ENCODE assay signal across 20 cellular contexts in genomic region chr11:55658608-55659007, GRCh38. TPM values are rescaled to one million over a fixed set of nuclear protein-coding genes. Genes with fewer than 3 reads are reported as not detected.
DNase-seq lines count a peak whose midpoint lies in the region; ATAC-seq and TF ChIP-seq lines count a peak whose summit lies in the region.
"Had no signal": no experiment of that assay in that cellular context is flagged by ENCODE, and none has a peak within 500 bp of the region (broad histone marks: within the 10 kb centered on the region; RNA-seq: fewer than 3 reads in every experiment).

No MANE protein-coding gene starts in this region.

- no peak overlapping the region for H3K27ac Mint-ChIP-seq in activated naive CD4-positive, alpha-beta T cell treated with anti-CD3 and anti-CD28 coated beads, Interleukin-2, amount 50 U/mL, for 72 hours
- H3K27ac Mint-ChIP-seq: activated CD8-positive, alpha-beta T cell treated with anti-CD3 and anti-CD28 coated beads for 36 hours; progenitor cell of endocrine pancreas had no signal

- intact Hi-C loops in psoas muscle (cut with DNase I), result no loop called here

- peaks cover 17% of the 10 kb centered on the region in 2 donors for H3K9me3 Mint-ChIP-seq in activated naive CD4-positive, alpha-beta T cell treated with anti-CD3 and anti-CD28 coated beads, Interleukin-2, amount 50 U/mL, for 72 hours
- H3K9me3 Mint-ChIP-seq: activated CD8-positive, alpha-beta T cell treated with anti-CD3 and anti-CD28 coated beads for 36 hours had no signal

- ATAC-seq in GM18502 (IDR thresholded peaks at IDR 0.05; ENCODE audit: poor library complexity, unreplicated experiment), result peak; percentile 44
- ATAC-seq in GM19452 (IDR thresholded peaks at IDR 0.05; ENCODE audit: unreplicated experiment), result peak; percentile 47
- ATAC-seq in HG02678 (IDR thresholded peaks at IDR 0.05; ENCODE audit: unreplicated experiment), result peak; percentile 33
- peak; percentile 50 for ATAC-seq in HG03196 (IDR thresholded peaks at IDR 0.05; ENCODE audit: unreplicated experiment)
- no peak for ATAC-seq in psoas muscle
- ATAC-seq in HG03571 (IDR thresholded peaks at IDR 0.05; ENCODE audit: unreplicated experiment), result no peak
- ATAC-seq in activated naive CD4-positive, alpha-beta T cell treated with anti-CD3 and anti-CD28 coated beads, Interleukin-2, amount 50 U/mL, for 72 hours, result no peak
- ATAC-seq: activated CD8-positive, alpha-beta T cell treated with anti-CD3 and anti-CD28 coated beads for 36 hours; HepG2 had no signal

- 33 to 57% (median 45%) methylated on average over 1 of the region's 1 CpG for whole genome bisulfite sequencing in psoas muscle, 3 donors

- peaks cover 0 to 4% of the 10 kb centered on the region in 2 donors for H3K36me3 Mint-ChIP-seq in activated naive CD4-positive, alpha-beta T cell treated with anti-CD3 and anti-CD28 coated beads, Interleukin-2, amount 50 U/mL, for 72 hours

- H3K9me3 ChIP-seq in psoas muscle, result no peaks in the 10 kb centered on the region
- H3K9me3 ChIP-seq: Caco-2 had no signal

- no peaks in the 10 kb centered on the region for H3K4me1 ChIP-seq in psoas muscle
- H3K4me1 ChIP-seq: Caco-2 had no signal

- no peaks in the 10 kb centered on the region for H3K27me3 ChIP-seq in psoas muscle (ENCODE audit: insufficient read depth in 3 of 3, low read length in 2 of 3)

- no peak overlapping the region for H3K4me3 ChIP-seq in psoas muscle

- DNase-seq in psoas muscle (no peak), GF-D8 (lab: John Stamatoyannopoulos, UW) (no peak)
- no peak for DNase-seq in activated naive CD4-positive, alpha-beta T cell treated with anti-CD3 and anti-CD28 coated beads, Interleukin-2, amount 50 U/mL, for 72 hours (ENCODE audit: low spot score in 2 of 2)
- DNase-seq: activated CD8-positive, alpha-beta T cell treated with anti-CD3 and anti-CD28 coated beads for 36 hours; activated naive CD4-positive, alpha-beta T cell; H7; kidney; NCI-H1092 treated with DMSO at 0.1 percent for 48 hours; NCI-H524 treated with DMSO at 0.1 percent for 48 hours had no signal

- no peaks in the 10 kb centered on the region for H3K36me3 ChIP-seq in psoas muscle (ENCODE audit: insufficient read depth in 1 of 2, low read depth in 1 of 2)

- H3K27ac ChIP-seq in psoas muscle, result no peak overlapping the region

- TF ChIP-seq CTCF in psoas muscle (IDR thresholded peaks at IDR 0.05), result no peak

RNA-seq across cellular contexts. Expression of gene OR4C6, which starts 3.4 kb away (rescaled TPM):
- not detected for total RNA-seq in psoas muscle
- not detected for polyA plus RNA-seq in psoas muscle
- not detected for total RNA-seq in activated naive CD4-positive, alpha-beta T cell treated with anti-CD3 and anti-CD28 coated beads, Interleukin-2, amount 50 U/mL, for 72 hours
- total RNA-seq: activated CD8-positive, alpha-beta T cell treated with anti-CD3 and anti-CD28 coated beads for 36 hours; bronchial epithelial cell; Caco-2; glomerular endothelial cell; H7; HepG2; kidney; mucosa of gallbladder; progenitor cell of endocrine pancreas had no signal
- polyA plus RNA-seq: HepG2 had no signal

RNA-seq across cellular contexts. Expression of gene OR4S2, which starts 10.5 kb away (rescaled TPM):
- total RNA-seq in psoas muscle, result not detected
- not detected for polyA plus RNA-seq in psoas muscle
- total RNA-seq in activated naive CD4-positive, alpha-beta T cell treated with anti-CD3 and anti-CD28 coated beads, Interleukin-2, amount 50 U/mL, for 72 hours, result not detected
- total RNA-seq: activated CD8-positive, alpha-beta T cell treated with anti-CD3 and anti-CD28 coated beads for 36 hours; bronchial epithelial cell; Caco-2; glomerular endothelial cell; H7; HepG2; kidney; mucosa of gallbladder; progenitor cell of endocrine pancreas had no signal
- polyA plus RNA-seq: HepG2 had no signal

RNA-seq across cellular contexts. Expression of gene OR4P4, which starts 23.7 kb away (rescaled TPM):
- total RNA-seq in psoas muscle, result not detected
- polyA plus RNA-seq in psoas muscle, result not detected
- total RNA-seq in activated naive CD4-positive, alpha-beta T cell treated with anti-CD3 and anti-CD28 coated beads, Interleukin-2, amount 50 U/mL, for 72 hours, result not detected
- total RNA-seq: activated CD8-positive, alpha-beta T cell treated with anti-CD3 and anti-CD28 coated beads for 36 hours; bronchial epithelial cell; Caco-2; glomerular endothelial cell; H7; HepG2; kidney; mucosa of gallbladder; progenitor cell of endocrine pancreas had no signal
- polyA plus RNA-seq: HepG2 had no signal

RNA-seq across cellular contexts. Expression of gene OR4C11, which starts 51.2 kb away (rescaled TPM):
- not detected for total RNA-seq in psoas muscle
- polyA plus RNA-seq in psoas muscle, result not detected
- not detected for total RNA-seq in activated naive CD4-positive, alpha-beta T cell treated with anti-CD3 and anti-CD28 coated beads, Interleukin-2, amount 50 U/mL, for 72 hours
- total RNA-seq: activated CD8-positive, alpha-beta T cell treated with anti-CD3 and anti-CD28 coated beads for 36 hours; bronchial epithelial cell; Caco-2; glomerular endothelial cell; H7; HepG2; kidney; mucosa of gallbladder; progenitor cell of endocrine pancreas had no signal
- polyA plus RNA-seq: HepG2 had no signal

Comparison
In these comparisons a context has a peak if more than half of its experiments do, and no peak if none do; other contexts are left out.
1. ATAC-seq: peak in GM18502 (single experiment), GM19452 (single experiment), HG02678 (single experiment) and HG03196 (single experiment); none in psoas muscle (0 of 4), HG03571 (single experiment) and activated naive CD4-positive, alpha-beta T cell treated with anti-CD3 and anti-CD28 coated beads, Interleukin-2, amount 50 U/mL, for 72 hours (0 of 2).